8 cellular contexts compared by ENCODE assay signal in the genomic region with DNA sequence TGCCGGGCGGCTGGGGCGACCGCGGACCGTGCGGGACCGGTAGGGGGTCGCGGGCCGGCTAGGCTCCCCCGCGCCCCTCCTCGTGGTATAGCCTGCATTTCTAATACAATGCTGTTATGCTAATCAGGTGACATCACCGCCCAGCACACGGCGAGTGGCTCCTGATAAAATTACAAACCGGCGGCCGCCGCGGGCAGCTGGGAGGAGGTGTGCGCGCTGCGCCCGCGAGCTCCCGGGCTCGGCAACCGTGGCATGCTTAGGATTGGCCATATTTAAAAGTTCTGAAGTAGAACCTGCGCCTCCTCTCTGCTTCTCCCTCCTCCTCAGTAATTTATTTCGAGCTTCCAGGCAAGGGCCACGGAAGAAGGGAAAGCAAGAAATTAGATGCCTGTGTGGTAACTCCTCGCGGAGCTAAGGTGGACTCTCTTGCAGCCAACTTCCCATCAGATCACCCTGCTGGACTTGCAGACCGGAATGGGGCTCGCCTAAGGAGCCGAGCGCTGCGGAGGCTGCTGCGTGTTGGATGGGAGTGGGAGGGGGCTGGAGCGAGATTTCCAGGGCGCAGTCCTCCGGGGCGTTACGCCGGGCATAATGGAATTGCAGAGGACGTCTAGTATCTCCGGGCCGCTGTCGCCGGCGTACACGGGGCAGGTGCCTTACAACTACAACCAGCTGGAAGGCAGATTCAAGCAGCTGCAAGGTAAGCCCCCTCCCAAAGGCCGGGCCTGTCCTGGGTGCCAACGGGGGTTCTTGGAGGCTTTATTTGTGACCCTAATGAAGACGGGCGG.
DNase-seq lines count a peak whose midpoint lies in the region; ATAC-seq and TF ChIP-seq lines count a peak whose summit lies in the region.

No MANE protein-coding gene starts in this region.

- H3K9me3 Mint-ChIP-seq in GM23338: no peaks in the 10 kb centered on the region

- peak; percentile 71 for ATAC-seq in GM23338

- TF ChIP-seq CTCF in GM23338 (conservative IDR thresholded peaks at IDR 0.05; ENCODE audit: low read depth in 2 of 2) (no peak), LNCaP clone FGC (IDR thresholded peaks at IDR 0.05; ENCODE audit: control insufficient read depth, extremely low read depth, insufficient read depth) (no peak), SU-DHL-6 (IDR thresholded peaks at IDR 0.05; ENCODE audit: insufficient read depth, low read length, poor library complexity, severe bottlenecking) (no peak), sigmoid colon (IDR thresholded peaks at IDR 0.05) (no peak)

- DNase-seq in GM23338 (ENCODE audit: low spot score) (peak; percentile 90), LNCaP clone FGC (ENCODE audit: low read depth) (no peak), hepatic stellate cell (ENCODE audit: low spot score) (peak; percentile 31), sigmoid colon (peak; percentile 83), epidermal melanocyte (ENCODE audit: insufficient read length, low spot score) (no peak)

- H3K9me2 ChIP-seq in GM23338 (ENCODE audit: insufficient read depth): no peaks in the 10 kb centered on the region
- no peaks in the 10 kb centered on the region for H3K9me2 ChIP-seq in SU-DHL-6 (replicated peaks; ENCODE audit: insufficient read depth, low read length)

- no peaks in the 10 kb centered on the region for H3K27me3 Mint-ChIP-seq in GM23338 (ENCODE audit: insufficient read depth, low read depth, poor library complexity)

- peaks cover 15% of the 10 kb centered on the region for H3K4me1 ChIP-seq in ES-I3 (ENCODE audit: insufficient read depth, low read length)
- peaks cover 37% of the 10 kb centered on the region for H3K4me1 ChIP-seq in GM23338 (ENCODE audit: insufficient read depth)
- peaks cover 0 to 57% (median 46%) of the 10 kb centered on the region in 4 donors for H3K4me1 ChIP-seq in sigmoid colon

- H3K4me3 ChIP-seq in GM23338 (peak overlapping the region; percentile 70), LNCaP clone FGC (ENCODE audit: low read depth, low read length) (peak overlapping the region; percentile 46), SU-DHL-6 (ENCODE audit: insufficient read depth, low read length, poor library complexity, severe bottlenecking) (peak overlapping the region; percentile 63), sigmoid colon (peak overlapping the region; percentile 27 to 58 (median 46))

- no peaks in the 10 kb centered on the region for H3K27me3 ChIP-seq in GM23338 (ENCODE audit: insufficient read depth)
- H3K27me3 ChIP-seq in SU-DHL-6 (ENCODE audit: low read length): no peaks in the 10 kb centered on the region
- H3K27me3 ChIP-seq in sigmoid colon: no peaks in the 10 kb centered on the region

- H3K9me3 ChIP-seq in ES-I3 (ENCODE audit: control insufficient read depth, insufficient read depth, low read length) (no peaks in the 10 kb centered on the region), SU-DHL-6 (ENCODE audit: insufficient read depth, low read length) (no peaks in the 10 kb centered on the region), sigmoid colon (no peaks in the 10 kb centered on the region)

- peak overlapping the region; percentile 99 for H3K27ac ChIP-seq in GM23338 (ENCODE audit: low read depth)
- peak overlapping the region; percentile 38 for H3K27ac ChIP-seq in SU-DHL-6 (ENCODE audit: low read depth, low read length)
- peak overlapping the region; percentile 40 for H3K27ac ChIP-seq in adipose tissue (ENCODE audit: low read depth, low read length)
- peak overlapping the region; percentile 71 to 92 (median 81) for H3K27ac ChIP-seq in sigmoid colon

- peaks cover 3% of the 10 kb centered on the region; the same call in 1 of the 3 replicates for H3K36me3 Mint-ChIP-seq in GM23338 (ENCODE audit: low read depth)

- no peak for TF ChIP-seq EP300 in sigmoid colon (IDR thresholded peaks at IDR 0.05)

- intact Hi-C loops in sigmoid colon (cut with DNase I): loop anchor here (5.0 kb wide), 1 partner anchor 101 kb away; a partner anchor contains a TSS

- H4K20me1 ChIP-seq in GM23338 (replicated peaks; ENCODE audit: insufficient read depth) (peaks cover 13% of the 10 kb centered on the region), SU-DHL-6 (ENCODE audit: low read depth, low read length) (no peaks in the 10 kb centered on the region)

- H3K4me3 Mint-ChIP-seq in GM23338: peak overlapping the region; percentile 98

- H2AFZ ChIP-seq in GM23338 (peak overlapping the region; percentile 86; the same call in 1 of the 2 replicates), SU-DHL-6 (ENCODE audit: low read depth, low read length, severe bottlenecking) (peak overlapping the region; percentile 85)

- no peaks in the 10 kb centered on the region; the same call in 1 of the 2 replicates for H3F3A ChIP-seq in GM23338 (replicated peaks; ENCODE audit: low read depth)
- H3F3A ChIP-seq in SU-DHL-6 (ENCODE audit: insufficient read depth): peaks cover 13% of the 10 kb centered on the region; the same call in 1 of the 2 replicates

- H3K27ac Mint-ChIP-seq in GM23338: peak overlapping the region; percentile 95

- 2 to 3% (median 3%) methylated on average over 57 to 58 of the region's 58 CpGs for WGBS in adipose tissue, 3 donors
- 1% methylated on average over 58 of the region's 58 CpGs for WGBS in sigmoid colon, 2 donors

- peaks cover 59% of the 10 kb centered on the region for H3K79me2 ChIP-seq in GM23338 (replicated peaks; ENCODE audit: insufficient read depth)
- no peaks in the 10 kb centered on the region for H3K79me2 ChIP-seq in SU-DHL-6 (ENCODE audit: insufficient read depth, low read length)

- H3K9ac ChIP-seq in ES-I3 (ENCODE audit: low read depth, low read length) (peak overlapping the region; percentile 86), SU-DHL-6 (ENCODE audit: low read length) (peak overlapping the region; percentile 62)

- H3K4me2 ChIP-seq in GM23338: peak overlapping the region; percentile 89
- peak overlapping the region; percentile 74 for H3K4me2 ChIP-seq in SU-DHL-6 (ENCODE audit: low read depth, low read length, poor library complexity, severe bottlenecking)

- TF ChIP-seq POLR2A in sigmoid colon (IDR thresholded peaks at IDR 0.05): peak in 1 of 2 donors; percentile 48

- H3K36me3 ChIP-seq in ES-I3 (ENCODE audit: insufficient read depth, low read length) (no peaks in the 10 kb centered on the region), GM23338 (ENCODE audit: insufficient read depth) (no peaks in the 10 kb centered on the region), SU-DHL-6 (ENCODE audit: low read length) (no peaks in the 10 kb centered on the region), sigmoid colon (no peaks in the 10 kb centered on the region)

- peaks cover 44% of the 10 kb centered on the region for H3K4me1 Mint-ChIP-seq in GM23338

TF ChIP-seq in GM23338, 12 proteins besides CTCF, POLR2A, EP300 and RAD21:
- TF ChIP-seq STAT1 (IDR thresholded peaks at IDR 0.05; ENCODE audit: unreplicated experiment): no peak
- no peak for TF ChIP-seq ZNF331 (CRISPR knock-in tag; IDR thresholded peaks at IDR 0.05; ENCODE audit: low read depth)
- no peak for TF ChIP-seq EZH2phosphoT487 (IDR thresholded peaks at IDR 0.05; ENCODE audit: unreplicated experiment)
- no peak for TF ChIP-seq JUNB (IDR thresholded peaks at IDR 0.05; ENCODE audit: unreplicated experiment)
- peak; percentile 67 for TF ChIP-seq CREB1 (CRISPR knock-in tag; IDR thresholded peaks at IDR 0.05; ENCODE audit: low read depth)
- TF ChIP-seq, protein P1, sequence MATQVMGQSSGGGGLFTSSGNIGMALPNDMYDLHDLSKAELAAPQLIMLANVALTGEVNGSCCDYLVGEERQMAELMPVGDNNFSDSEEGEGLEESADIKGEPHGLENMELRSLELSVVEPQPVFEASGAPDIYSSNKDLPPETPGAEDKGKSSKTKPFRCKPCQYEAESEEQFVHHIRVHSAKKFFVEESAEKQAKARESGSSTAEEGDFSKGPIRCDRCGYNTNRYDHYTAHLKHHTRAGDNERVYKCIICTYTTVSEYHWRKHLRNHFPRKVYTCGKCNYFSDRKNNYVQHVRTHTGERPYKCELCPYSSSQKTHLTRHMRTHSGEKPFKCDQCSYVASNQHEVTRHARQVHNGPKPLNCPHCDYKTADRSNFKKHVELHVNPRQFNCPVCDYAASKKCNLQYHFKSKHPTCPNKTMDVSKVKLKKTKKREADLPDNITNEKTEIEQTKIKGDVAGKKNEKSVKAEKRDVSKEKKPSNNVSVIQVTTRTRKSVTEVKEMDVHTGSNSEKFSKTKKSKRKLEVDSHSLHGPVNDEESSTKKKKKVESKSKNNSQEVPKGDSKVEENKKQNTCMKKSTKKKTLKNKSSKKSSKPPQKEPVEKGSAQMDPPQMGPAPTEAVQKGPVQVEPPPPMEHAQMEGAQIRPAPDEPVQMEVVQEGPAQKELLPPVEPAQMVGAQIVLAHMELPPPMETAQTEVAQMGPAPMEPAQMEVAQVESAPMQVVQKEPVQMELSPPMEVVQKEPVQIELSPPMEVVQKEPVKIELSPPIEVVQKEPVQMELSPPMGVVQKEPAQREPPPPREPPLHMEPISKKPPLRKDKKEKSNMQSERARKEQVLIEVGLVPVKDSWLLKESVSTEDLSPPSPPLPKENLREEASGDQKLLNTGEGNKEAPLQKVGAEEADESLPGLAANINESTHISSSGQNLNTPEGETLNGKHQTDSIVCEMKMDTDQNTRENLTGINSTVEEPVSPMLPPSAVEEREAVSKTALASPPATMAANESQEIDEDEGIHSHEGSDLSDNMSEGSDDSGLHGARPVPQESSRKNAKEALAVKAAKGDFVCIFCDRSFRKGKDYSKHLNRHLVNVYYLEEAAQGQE (IDR thresholded peaks at IDR 0.05; ENCODE audit: unreplicated experiment): no peak
- TF ChIP-seq ZNF114 (CRISPR knock-in tag; IDR thresholded peaks at IDR 0.05): no peak
- TF ChIP-seq EZH2 (IDR thresholded peaks at IDR 0.05; ENCODE audit: low read depth, unreplicated experiment): no peak
- TF ChIP-seq POLR2AphosphoS5 (IDR thresholded peaks at IDR 0.05; ENCODE audit: low read depth): peak; percentile 70
- TF ChIP-seq NANOG (IDR thresholded peaks at IDR 0.05; ENCODE audit: borderline replicate concordance): no peak
- TF ChIP-seq, protein P2, sequence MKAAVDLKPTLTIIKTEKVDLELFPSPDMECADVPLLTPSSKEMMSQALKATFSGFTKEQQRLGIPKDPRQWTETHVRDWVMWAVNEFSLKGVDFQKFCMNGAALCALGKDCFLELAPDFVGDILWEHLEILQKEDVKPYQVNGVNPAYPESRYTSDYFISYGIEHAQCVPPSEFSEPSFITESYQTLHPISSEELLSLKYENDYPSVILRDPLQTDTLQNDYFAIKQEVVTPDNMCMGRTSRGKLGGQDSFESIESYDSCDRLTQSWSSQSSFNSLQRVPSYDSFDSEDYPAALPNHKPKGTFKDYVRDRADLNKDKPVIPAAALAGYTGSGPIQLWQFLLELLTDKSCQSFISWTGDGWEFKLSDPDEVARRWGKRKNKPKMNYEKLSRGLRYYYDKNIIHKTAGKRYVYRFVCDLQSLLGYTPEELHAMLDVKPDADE (IDR thresholded peaks at IDR 0.05): no peak

Comparison
In these comparisons a context has a peak if more than half of its experiments do, and no peak if none do; other contexts are left out.
1. DNase-seq: peak in GM23338 (single experiment), hepatic stellate cell (single experiment) and sigmoid colon (single experiment); none in LNCaP clone FGC (single experiment) and epidermal melanocyte (single experiment).
2. H3K27ac ChIP-seq: peak in every context shown above with its lines; median percentile 99 in GM23338; 81 in sigmoid colon; 40 in adipose tissue; 38 in SU-DHL-6.
3. Peak in every context shown above with its lines, with median percentiles within 50 percentile points of each other: H3K4me3 ChIP-seq.